In genomic region chr9:125829743-125830142, GRCh38 we compare ENCODE assay signal across 9 cellular contexts.
DNase-seq lines count a peak whose midpoint lies in the region; ATAC-seq and TF ChIP-seq lines count a peak whose summit lies in the region.
"Had no signal": no experiment of that assay in that cellular context is flagged by ENCODE, and none has a peak within 500 bp of the region (broad histone marks: within the 10 kb centered on the region; RNA-seq: fewer than 3 reads in every experiment).

No MANE protein-coding gene starts in this region.

- H3K9me3 ChIP-seq in esophagus squamous epithelium = no peaks in the 10 kb centered on the region

- TF ChIP-seq CTCF in esophagus squamous epithelium (IDR thresholded peaks at IDR 0.05) = no peak

- H3K36me3 ChIP-seq in esophagus squamous epithelium = no peaks in the 10 kb centered on the region

- no peaks in the 10 kb centered on the region for H3K27me3 ChIP-seq in esophagus squamous epithelium

- peak overlapping the region in 3 of 4 donors; percentile 19 to 60 (median 38) for H3K4me3 ChIP-seq in esophagus squamous epithelium

- TF ChIP-seq POLR2A in esophagus squamous epithelium (IDR thresholded peaks at IDR 0.05) = no peak

- intact Hi-C loops in esophagus squamous epithelium (cut with DNase I) = no loop called here

- H3K4me1 ChIP-seq in esophagus squamous epithelium = peaks cover 0 to 5% (median 0%) of the 10 kb centered on the region in 3 donors

- ATAC-seq in HG03066 (IDR thresholded peaks at IDR 0.05; ENCODE audit: low read depth, unreplicated experiment) (peak; percentile 65), esophagus mucosa (no peak)
- ATAC-seq: HCT116 had no signal

- peak overlapping the region in 3 of 4 donors; percentile 3 to 56 (median 26) for H3K27ac ChIP-seq in esophagus squamous epithelium

- DNase-seq in GF-D8 (lab: John Stamatoyannopoulos, UW) (peak; percentile 27), esophagus squamous epithelium (lab: John Stamatoyannopoulos, UW) (no peak), putamen (ENCODE audit: low spot score) (peak; percentile 58), DMS53 treated with DMSO at 0.1 percent for 48 hours (lab: John Stamatoyannopoulos, UW; ENCODE audit: unreplicated experiment) (no peak), SIG-M5 (lab: John Stamatoyannopoulos, UW) (no peak)
- DNase-seq in activated CD4-positive, alpha-beta T cell treated with anti-CD3 and anti-CD28 coated beads, Interleukin-2, amount 50 U/mL, for 4 hours = peak; percentile 42 to 45

- 44 to 63% methylated on average over 7 of the region's 7 CpGs for WGBS in esophagus squamous epithelium, 2 donors

Comparison
In these comparisons a context has a peak if more than half of its experiments do, and no peak if none do; other contexts are left out.
1. DNase-seq: peak in GF-D8 (single experiment), activated CD4-positive, alpha-beta T cell treated with anti-CD3 and anti-CD28 coated beads, Interleukin-2, amount 50 U/mL, for 4 hours (2 of 2) and putamen (single experiment); none in esophagus squamous epithelium (single experiment), DMS53 treated with DMSO at 0.1 percent for 48 hours (single experiment) and SIG-M5 (single experiment).